ENCODE assay signal across 22 cellular contexts in genomic region chr3:41148901-41149300, GRCh38. TPM values are rescaled to one million over a fixed set of nuclear protein-coding genes. Genes with fewer than 3 reads are reported as not detected.
A peak's percentile ranks its signal among the peaks of the same experiment; 100 is the strongest.
DNase-seq lines count a peak whose midpoint lies in the region; ATAC-seq, FAIRE-seq and TF ChIP-seq lines count a peak whose summit lies in the region.
"Had no signal": no experiment of that assay in that cellular context is flagged by ENCODE, and none has a peak within 500 bp of the region (broad histone marks: within the 10 kb centered on the region; RNA-seq: fewer than 3 reads in every experiment).

No MANE protein-coding gene starts in this region.

- no peak overlapping the region for H3K4me3 ChIP-seq in BLaER1
- no peak overlapping the region for H3K4me3 ChIP-seq in H1 (ENCODE audit: extremely low read depth in 1 of 4, insufficient read depth in 2 of 4, low read depth in 3 of 4, low read length in 4 of 4)

- peaks cover 22% of the 10 kb centered on the region for H3K4me1 ChIP-seq in BLaER1
- H3K4me1 ChIP-seq in H1 (replicated peaks in 1 of 4; ENCODE audit: control insufficient read depth in 3 of 4, insufficient read depth in 4 of 4, low read length in 3 of 4) = no peaks in the 10 kb centered on the region

- 78% methylated on average over 4 of the region's 4 CpGs; no CpG with 5 or more reads in 1 of the 2 experiments for WGBS in H1 (ENCODE audit: extremely low coverage in 1 of 2, insufficient coverage in 1 of 2, insufficient read length in 1 of 2, insufficient replicate concordance in 2 of 2, low coverage in 1 of 2, low lambda C conversion rate in 2 of 2, missing lambda C conversion rate in 1 of 2), 2 experiments

- ATAC-seq in naive thymus-derived CD8-positive, alpha-beta T cell = no peak

- no peak overlapping the region for H2AK5ac ChIP-seq in H1 (ENCODE audit: low read depth, low read length)

- FAIRE-seq in H1 (lab: Jason Lieb, UNC) = no peak

- CTCF ChIA-PET in H1 (lab: Charles Lee; ENCODE audit: partially characterized antibody) = interaction anchor here (0.5 kb wide), 1 partner anchor 9 kb away, joined by 3 read pairs; no protein-coding TSS in a partner anchor

- H3K36me3 Mint-ChIP-seq in naive thymus-derived CD8-positive, alpha-beta T cell = peaks cover 0 to 15% (median 8%) of the 10 kb centered on the region in 3 donors
- H3K36me3 Mint-ChIP-seq: CD4-positive, CD25-positive, alpha-beta regulatory T cell had no signal

- no peak overlapping the region for H3K56ac ChIP-seq in H1 (replicated peaks; ENCODE audit: insufficient read length, low read depth, low read length)

- TF ChIP-seq EP300 in H1 (IDR thresholded peaks at IDR 0.05; ENCODE audit: borderline replicate concordance in 1 of 2, low read depth in 2 of 2, low read length in 2 of 2) = no peak

- peaks cover 0 to 7% (median 0%) of the 10 kb centered on the region in 5 donors for H3K27me3 Mint-ChIP-seq in naive thymus-derived CD8-positive, alpha-beta T cell

- H2BK12ac ChIP-seq in H1 (ENCODE audit: low read depth, low read length) = no peak overlapping the region

- no peak overlapping the region for H2BK120ac ChIP-seq in H1 (replicated peaks; ENCODE audit: low read depth, low read length)

- H4K8ac ChIP-seq in H1 (ENCODE audit: extremely low read depth, insufficient read depth, low read length) = no peak overlapping the region

- peak overlapping the region; percentile 20; the same call in 1 of the 2 replicates for H2AFZ ChIP-seq in H1 (ENCODE audit: low read length)

- H3K4me3 Mint-ChIP-seq in naive thymus-derived CD8-positive, alpha-beta T cell = no peak overlapping the region
- H3K4me3 Mint-ChIP-seq: CD4-positive, CD25-positive, alpha-beta regulatory T cell had no signal

- H3K4me1 Mint-ChIP-seq in naive thymus-derived CD8-positive, alpha-beta T cell = no peaks in the 10 kb centered on the region
- H3K4me1 Mint-ChIP-seq: CD4-positive, CD25-positive, alpha-beta regulatory T cell had no signal

- H3K27ac Mint-ChIP-seq in naive thymus-derived CD8-positive, alpha-beta T cell = no peak overlapping the region
- H3K27ac Mint-ChIP-seq: CD4-positive, CD25-positive, alpha-beta regulatory T cell had no signal

- no peak overlapping the region for H3K18ac ChIP-seq in H1 (ENCODE audit: extremely low read depth, low read length)

- no peak for TF ChIP-seq POLR2A in H1 (IDR thresholded peaks at IDR 0.05; ENCODE audit: control extremely low read depth in 1 of 2, low read depth in 2 of 2, low read length in 2 of 2)

- no peak overlapping the region for H3K23ac ChIP-seq in H1 (ENCODE audit: insufficient read length)

- H2BK20ac ChIP-seq in H1 (ENCODE audit: low read length) = no peak overlapping the region

- H3K36me3 ChIP-seq in BLaER1 (no peaks in the 10 kb centered on the region), H1 (ENCODE audit: control insufficient read depth in 2 of 4, insufficient read depth in 4 of 4, low read length in 3 of 4) (no peaks in the 10 kb centered on the region)

- H3K79me2 ChIP-seq in H1 (ENCODE audit: control insufficient read depth in 1 of 2, insufficient read depth in 2 of 2, low read length in 2 of 2) = no peaks in the 10 kb centered on the region

- no peaks in the 10 kb centered on the region; the same call in 1 of the 2 replicates for H3K23me2 ChIP-seq in H1 (ENCODE audit: low read depth, low read length)

- TF ChIP-seq RAD21 in H1 (IDR thresholded peaks at IDR 0.05 in 1 of 2, conservative IDR thresholded peaks at IDR 0.05 in 1 of 2; ENCODE audit: low read depth in 2 of 2, low read length in 2 of 2) = no peak

- DNase-seq in astrocyte of the hippocampus (ENCODE audit: low read depth, low spot score) (peak; percentile 15), H1 (ENCODE audit: low read depth in 1 of 2, low spot score in 2 of 2) (no peak), pulmonary artery endothelial cell (ENCODE audit: low read depth, low spot score) (peak; percentile 71), GM20000 (ENCODE audit: low spot score) (no peak)
- DNase-seq in naive thymus-derived CD8-positive, alpha-beta T cell = no peak
- DNase-seq in activated CD8-positive, alpha-beta memory T cell treated with anti-CD3 and anti-CD28 coated beads, Interleukin-2, amount 50 U/mL, for 4 hours = no peak
- DNase-seq in activated CD4-positive, CD25-positive, alpha-beta regulatory T cell (lab: John Stamatoyannopoulos, UW) = no peak
- DNase-seq: 8988T; CD4-positive, CD25-positive, alpha-beta regulatory T cell; COR-L47; DMS 273 treated with DMSO at 0.1 percent for 48 hours; DND-41; HCEC 1CT; MM.1S; NCI-H1092 treated with DMSO at 0.1 percent for 48 hours; NCI-H2081; NCI-H226; NCI-H524; NCI-H82; OCI-M1 had no signal

- H3K9me3 ChIP-seq in BLaER1 = peaks cover 10% of the 10 kb centered on the region
- H3K9me3 ChIP-seq in H1 (ENCODE audit: insufficient read depth in 2 of 2, low read depth in 1 of 2, low read length in 1 of 2) = peaks cover 0 to 3% of the 10 kb centered on the region in 2 experiments; a peak in 2 of 4 replicates

- H2BK5ac ChIP-seq in H1 (ENCODE audit: low read depth, low read length) = no peak overlapping the region

- no peak overlapping the region for H3K14ac ChIP-seq in H1 (ENCODE audit: insufficient read length)

- H3K27ac ChIP-seq in BLaER1 (peak overlapping the region; percentile 32; the same call in 1 of the 2 replicates), H1 (ENCODE audit: low read depth, low read length) (no peak overlapping the region)
- H3K27ac ChIP-seq: RWPE1 had no signal

- peaks cover 3 to 17% (median 7%) of the 10 kb centered on the region in 9 donors for H3K9me3 Mint-ChIP-seq in naive thymus-derived CD8-positive, alpha-beta T cell

- no peak overlapping the region for H4K91ac ChIP-seq in H1 (replicated peaks; ENCODE audit: insufficient read length, low read length)

- H3K27me3 ChIP-seq in BLaER1 (no peaks in the 10 kb centered on the region), H1 (replicated peaks in 1 of 4; ENCODE audit: control insufficient read depth in 3 of 4, extremely low read depth in 1 of 4, insufficient read depth in 3 of 4, low read length in 3 of 4) (no peaks in the 10 kb centered on the region)

- no peak for TF ChIP-seq CTCF in H1 (IDR thresholded peaks at IDR 0.05; ENCODE audit: control extremely low read depth in 1 of 3, insufficient read depth in 1 of 3, low read depth in 1 of 3, low read length in 3 of 3)
- no peak for TF ChIP-seq CTCF in GM20000 (IDR thresholded peaks at IDR 0.05; ENCODE audit: extremely low read depth, missing control alignments)

- H4K20me1 ChIP-seq in BLaER1 (no peaks in the 10 kb centered on the region), H1 (replicated peaks in 1 of 2; ENCODE audit: control insufficient read depth in 1 of 2, insufficient read depth in 2 of 2, low read length in 2 of 2) (no peaks in the 10 kb centered on the region)

- no peak overlapping the region for H3K4ac ChIP-seq in H1 (replicated peaks; ENCODE audit: insufficient read length, low read depth, low read length)

- H2BK15ac ChIP-seq in H1 (ENCODE audit: low read length) = no peak overlapping the region

- H3K9ac ChIP-seq in BLaER1 (no peak overlapping the region; the same call in 1 of the 2 replicates), H1 (replicated peaks in 1 of 4; ENCODE audit: extremely low read depth in 1 of 4, low read depth in 3 of 4, low read length in 3 of 4) (no peak overlapping the region)

- H3K79me1 ChIP-seq in H1 (ENCODE audit: low read depth, low read length) = no peaks in the 10 kb centered on the region

- POLR2A ChIA-PET in H1 (lab: Charles Lee; ENCODE audit: partially characterized antibody) = no interaction called here
- POLR2A ChIA-PET in naive thymus-derived CD8-positive, alpha-beta T cell (lab: Charles Lee) = no interaction called here

- H3K4me2 ChIP-seq in BLaER1 = peak overlapping the region; percentile 60
- H3K4me2 ChIP-seq in H1 (ENCODE audit: insufficient read depth in 1 of 2, low read depth in 2 of 2, low read length in 2 of 2) = no peak overlapping the region

- no peak overlapping the region for H4K5ac ChIP-seq in H1 (ENCODE audit: insufficient read length, low read depth, low read length)

TF ChIP-seq in H1, 55 proteins besides CTCF, POLR2A, EP300 and RAD21 (continues in another document):
- TF ChIP-seq RNF2 (IDR thresholded peaks at IDR 0.05; ENCODE audit: borderline replicate concordance, low read depth, low read length, missing control alignments, poor library complexity, severe bottlenecking) (no peak), NANOG (IDR thresholded peaks at IDR 0.05; ENCODE audit: insufficient read depth, low read depth, low read length, poor library complexity, severe bottlenecking) (no peak)

RNA-seq across cellular contexts. Expression of gene CTNNB1, which starts 50.4 kb away (rescaled TPM):
- total RNA-seq in H1 (2021; fragmentation: NEBNext Ultra II Directional; extraction: Animal tissue kit (Norgen Biotek cat#: 25700)) = 325 and 356 TPM in 2 replicates
- polyA plus RNA-seq in H1 (2011; rRNA removed) = 535 and 579 TPM in 2 replicates
- polyA plus RNA-seq in H1 (2011; cell fraction: cytosol; rRNA removed) = 483 TPM
- 934 TPM for polyA plus RNA-seq in H1 (2011; cell fraction: nucleus; rRNA removed)
- polyA plus RNA-seq in H1 (2012, experiment 1 of 2) = 373 to 437 TPM (median 415 TPM) in 4 replicates
- 27.8 TPM for polyA plus RNA-seq in H1 (2012, experiment 2 of 2)
- 345 TPM for polyA plus RNA-seq in H1 (2013, experiment 1 of 2)
- 328 TPM for polyA plus RNA-seq in H1 (2013, experiment 2 of 2)
- polyA minus RNA-seq in H1 (2011; rRNA and poly(A)+ RNA removed) = 2,973 and 3,699 TPM in 2 replicates
- 574 TPM for polyA minus RNA-seq in H1 (2011; cell fraction: cytosol; rRNA and poly(A)+ RNA removed)
- polyA minus RNA-seq in H1 (2011; cell fraction: nucleus; rRNA and poly(A)+ RNA removed) = 651 TPM
- 1,230 and 1,307 TPM in 2 replicates for total RNA-seq in pulmonary artery endothelial cell
- 100 to 1,000 TPM; 160 to 174 TPM for total RNA-seq in naive thymus-derived CD8-positive, alpha-beta T cell
- 10 to 100 TPM; 30.6 to 59.2 (median 33.4) TPM for polyA plus RNA-seq in naive thymus-derived CD8-positive, alpha-beta T cell

Comparison
In these comparisons a context has a peak if more than half of its experiments do, and no peak if none do; other contexts are left out.
1. DNase-seq: peak in astrocyte of the hippocampus (single experiment) and pulmonary artery endothelial cell (single experiment); none in H1 (0 of 2), GM20000 (single experiment), naive thymus-derived CD8-positive, alpha-beta T cell (0 of 10), activated CD8-positive, alpha-beta memory T cell treated with anti-CD3 and anti-CD28 coated beads, Interleukin-2, amount 50 U/mL, for 4 hours (single experiment) and activated CD4-positive, CD25-positive, alpha-beta regulatory T cell (0 of 4).